ENCODE assay signal across 8 cellular contexts in genomic region chr7:110863258-110863657, GRCh38.
"Had no signal": no experiment of that assay in that cellular context is flagged by ENCODE, and none has a peak within 500 bp of the region (broad histone marks: within the 10 kb centered on the region; RNA-seq: fewer than 3 reads in every experiment).

No MANE protein-coding gene starts in this region.

- FAIRE-seq: G401.6, GM12878, GM12891, GM12892, GM18507, GM19239 had no signal

- DNase-seq: GDM1, GF-D8 had no signal

- ATAC-seq: GM12878 had no signal

- H3K4me3 ChIP-seq: GM12878 had no signal
